Comparison of ENCODE assay signal across 10 cellular contexts in the genomic region with DNA sequence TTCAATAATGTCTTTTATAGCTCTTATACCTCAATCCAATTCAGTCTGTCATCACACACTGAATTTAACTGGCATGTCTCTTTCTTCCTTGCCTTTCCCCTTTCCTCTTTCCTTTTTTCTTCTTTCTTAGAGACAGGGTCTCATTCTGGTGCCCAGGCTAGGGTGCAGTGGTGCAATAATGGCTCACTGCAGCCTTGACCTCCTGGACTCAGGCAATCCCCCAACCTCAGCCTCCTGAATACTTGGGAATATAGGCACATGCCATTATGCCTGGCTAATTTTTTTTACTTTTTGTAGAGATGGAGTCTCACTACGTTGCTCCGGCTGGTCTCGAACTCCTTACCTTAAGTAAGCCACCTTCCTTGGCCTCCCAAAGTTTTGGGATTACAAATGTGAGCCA.
DNase-seq lines count a peak whose midpoint lies in the region; ATAC-seq, FAIRE-seq and TF ChIP-seq lines count a peak whose summit lies in the region.
"Had no signal": no experiment of that assay in that cellular context is flagged by ENCODE, and none has a peak within 500 bp of the region (broad histone marks: within the 10 kb centered on the region; RNA-seq: fewer than 3 reads in every experiment).

No MANE protein-coding gene starts in this region.

- no peaks in the 10 kb centered on the region for H3K27me3 Mint-ChIP-seq in naive thymus-derived CD8-positive, alpha-beta T cell

- H3K36me3 Mint-ChIP-seq in naive thymus-derived CD8-positive, alpha-beta T cell = peaks cover 4 to 31% (median 20%) of the 10 kb centered on the region in 3 donors

- H3K9me3 Mint-ChIP-seq in naive thymus-derived CD8-positive, alpha-beta T cell = peaks cover 0 to 2% (median 0%) of the 10 kb centered on the region in 9 donors

- RAD21 ChIA-PET in GM12878 (lab: Charles Lee; ENCODE audit: unreplicated experiment) = interaction anchor here (1.6 to 2.3 kb wide), 3 partner anchors 21 to 66 kb away, joined by 4 to 15 read pairs (median 14); a partner anchor contains a TSS

- peak overlapping the region in 9 of 10 donors; percentile 54 to 82 (median 70) for H3K4me3 Mint-ChIP-seq in naive thymus-derived CD8-positive, alpha-beta T cell

- SMC1A ChIA-PET in GM12878 (lab: Charles Lee; ENCODE audit: uncharacterized antibody, unreplicated experiment) = interaction anchor here (1.2 to 1.6 kb wide), 5 partner anchors 14 to 66 kb away, joined by 3 to 9 read pairs (median 7); a partner anchor contains a TSS

- no peaks in the 10 kb centered on the region; the same call in 2 of the 3 replicates for H3K9me3 ChIP-seq in GM12878 (replicated peaks; ENCODE audit: control insufficient read depth, insufficient read depth, low read length)
- H3K9me3 ChIP-seq: Peyer's patch had no signal

- H3K27ac ChIP-seq in ACC112 (ENCODE audit: low read depth, low read length) (no peak overlapping the region; the same call in 1 of the 2 replicates), KMS-11 (peak overlapping the region; percentile 97), GM12878 (ENCODE audit: control insufficient read depth, insufficient read depth) (peak overlapping the region; percentile 82)

- DNase-seq in GM12878 (ENCODE audit: low read depth, low spot score) (no peak), NCI-H2196 treated with DMSO at 0.1 percent for 48 hours (lab: John Stamatoyannopoulos, UW; ENCODE audit: unreplicated experiment) (no peak), NCI-H69 (lab: John Stamatoyannopoulos, UW) (no peak), DMS 273 treated with DMSO at 0.1 percent for 48 hours (lab: John Stamatoyannopoulos, UW) (no peak)
- DNase-seq in naive thymus-derived CD8-positive, alpha-beta T cell = no peak
- DNase-seq: Peyer's patch had no signal

- peak overlapping the region; percentile 91 to 99 (median 95) for H3K27ac Mint-ChIP-seq in naive thymus-derived CD8-positive, alpha-beta T cell

- H3K4me2 ChIP-seq in KMS-11 = peak overlapping the region; percentile 73
- H3K4me2 ChIP-seq in GM12878 (ENCODE audit: control insufficient read depth, insufficient read depth) = no peak overlapping the region

- H4K20me1 ChIP-seq in KMS-11 (ENCODE audit: insufficient read depth) = no peaks in the 10 kb centered on the region
- no peaks in the 10 kb centered on the region for H4K20me1 ChIP-seq in GM12878 (ENCODE audit: control insufficient read depth, insufficient read depth)

- H3K27me3 ChIP-seq in ACC112 (ENCODE audit: insufficient read depth, low read length) (no peaks in the 10 kb centered on the region), KMS-11 (ENCODE audit: insufficient read depth, low read depth) (no peaks in the 10 kb centered on the region), GM12878 (replicated peaks in 1 of 2; ENCODE audit: control insufficient read depth in 2 of 2, insufficient read depth in 2 of 2, low read length in 1 of 2) (no peaks in the 10 kb centered on the region)
- H3K27me3 ChIP-seq: Peyer's patch had no signal

- in situ Hi-C loops in GM12878 (cut with MboI) = no loop called here

- H3K9ac ChIP-seq in KMS-11 (peak overlapping the region; percentile 71; the same call in 1 of the 2 replicates), GM12878 (ENCODE audit: control insufficient read depth, insufficient read depth, low read length) (no peak overlapping the region)

- H3K79me2 ChIP-seq in ACC112 (ENCODE audit: control insufficient read depth, insufficient read depth, low read length, unreplicated experiment) (no peaks in the 10 kb centered on the region), KMS-11 (ENCODE audit: insufficient read depth, low read depth) (peaks cover 15% of the 10 kb centered on the region; the same call in 1 of the 2 replicates), GM12878 (ENCODE audit: control insufficient read depth, insufficient read depth, low read length) (no peaks in the 10 kb centered on the region; the same call in 1 of the 2 replicates)

- TF ChIP-seq CTCF in KMS-11 (conservative IDR thresholded peaks at IDR 0.05; ENCODE audit: low read depth, low read length) (no peak), GM12878 (IDR thresholded peaks at IDR 0.05 in 2 of 3, conservative IDR thresholded peaks at IDR 0.05 in 1 of 3; ENCODE audit: control insufficient read depth in 2 of 3, extremely low read depth in 1 of 3, insufficient read depth in 1 of 3, low read depth in 3 of 3, low read length in 3 of 3) (no peak)

- ATAC-seq in GM12878 (no peak), HG03159 (IDR thresholded peaks at IDR 0.05; ENCODE audit: unreplicated experiment) (no peak)
- no peak for ATAC-seq in naive thymus-derived CD8-positive, alpha-beta T cell

- H3K4me3 ChIP-seq in ACC112 (ENCODE audit: low read depth, low read length) = 0 out of 2 replicates have a peak overlapping the region, but pooled peaks have one; percentile 2
- no peak overlapping the region for H3K4me3 ChIP-seq in KMS-11 (IDR thresholded peaks at IDR 0.05; ENCODE audit: insufficient read depth, low read depth, low read length)
- H3K4me3 ChIP-seq in GM12878 = no peak overlapping the region
- H3K4me3 ChIP-seq: Peyer's patch had no signal

- TF ChIP-seq EP300 in GM12878 (IDR thresholded peaks at IDR 0.05; ENCODE audit: borderline replicate concordance in 1 of 2, control insufficient read depth in 1 of 2, low read depth in 2 of 2, low read length in 2 of 2) = no peak

- intact Hi-C loops in GM12878 (cut with micrococcal nuclease; ENCODE audit: unreplicated experiment) = no loop called here

- H3K36me3 ChIP-seq in ACC112 (ENCODE audit: insufficient read depth, low read length) (no peaks in the 10 kb centered on the region), KMS-11 (ENCODE audit: insufficient read depth) (no peaks in the 10 kb centered on the region), GM12878 (ENCODE audit: control insufficient read depth in 2 of 2, insufficient read depth in 2 of 2, low read length in 1 of 2) (no peaks in the 10 kb centered on the region; a peak in 1 of 4 replicates)
- H3K36me3 ChIP-seq: Peyer's patch had no signal

- 100% methylated on average over 3 of the region's 3 CpGs for WGBS in GM12878 (ENCODE audit: insufficient coverage, insufficient replicate concordance, low lambda C conversion rate, missing lambda C conversion rate)

- peaks cover 12 to 40% (median 29%) of the 10 kb centered on the region in 4 donors for H3K4me1 Mint-ChIP-seq in naive thymus-derived CD8-positive, alpha-beta T cell

- CTCF ChIA-PET in GM12878 (lab: Yijun Ruan, JAX) = interaction anchor here (1.6 kb wide), 1 partner anchor 12 kb away, joined by 5 read pairs; no protein-coding TSS in a partner anchor

- POLR2A ChIA-PET in GM12878 (lab: Charles Lee) = interaction anchor here (1.5 kb wide), 1 partner anchor 112 kb away, joined by 3 read pairs; no protein-coding TSS in a partner anchor
- POLR2A ChIA-PET in naive thymus-derived CD8-positive, alpha-beta T cell (lab: Charles Lee) = interaction anchor here (0.6 to 1.2 kb wide), 2 partner anchors 76 to 111 kb away, joined by 3 to 4 read pairs; a partner anchor contains a TSS

- no peak for TF ChIP-seq POLR2A in GM12878 (IDR thresholded peaks at IDR 0.05; ENCODE audit: low read depth, low read length)

- H3K4me1 ChIP-seq in ACC112 (ENCODE audit: control insufficient read depth, insufficient read depth, low read length, unreplicated experiment) = peaks cover 7% of the 10 kb centered on the region
- H3K4me1 ChIP-seq in KMS-11 (ENCODE audit: low read depth, poor library complexity, severe bottlenecking) = peaks cover 75% of the 10 kb centered on the region
- peaks cover 15% of the 10 kb centered on the region for H3K4me1 ChIP-seq in GM12878 (ENCODE audit: control insufficient read depth, insufficient read depth, low read length)

- TF ChIP-seq RAD21 in GM12878 (IDR thresholded peaks at IDR 0.05; ENCODE audit: insufficient read depth, low read depth, low read length) = no peak

- BruUV-seq in GM12878 (replicated peaks; lab: Mats Ljungman, UMichigan) = no TSS peak

- H2AFZ ChIP-seq in ACC112 (ENCODE audit: low read length, unreplicated experiment) = peak overlapping the region; percentile 38
- no peak overlapping the region for H2AFZ ChIP-seq in KMS-11 (ENCODE audit: low read depth)
- H2AFZ ChIP-seq in GM12878 (ENCODE audit: control insufficient read depth, low read depth, low read length) = no peak overlapping the region; the same call in 1 of the 2 replicates

- FAIRE-seq in GM12878 (lab: Jason Lieb, UNC) = no peak
- FAIRE-seq: urothelium cell line had no signal

TF ChIP-seq in GM12878, 131 proteins besides CTCF, POLR2A, EP300 and RAD21 (continues in another document):
- TF ChIP-seq KLF5 (IDR thresholded peaks at IDR 0.05; ENCODE audit: partially characterized antibody) (no peak), YY1 (IDR thresholded peaks at IDR 0.05; ENCODE audit: low read depth, low read length) (no peak), ZZZ3 (IDR thresholded peaks at IDR 0.05; ENCODE audit: control insufficient read depth, insufficient read length, low read depth) (no peak), ASH2L (IDR thresholded peaks at IDR 0.05; ENCODE audit: borderline replicate concordance, low read depth) (no peak)
- TF ChIP-seq, protein P1, sequence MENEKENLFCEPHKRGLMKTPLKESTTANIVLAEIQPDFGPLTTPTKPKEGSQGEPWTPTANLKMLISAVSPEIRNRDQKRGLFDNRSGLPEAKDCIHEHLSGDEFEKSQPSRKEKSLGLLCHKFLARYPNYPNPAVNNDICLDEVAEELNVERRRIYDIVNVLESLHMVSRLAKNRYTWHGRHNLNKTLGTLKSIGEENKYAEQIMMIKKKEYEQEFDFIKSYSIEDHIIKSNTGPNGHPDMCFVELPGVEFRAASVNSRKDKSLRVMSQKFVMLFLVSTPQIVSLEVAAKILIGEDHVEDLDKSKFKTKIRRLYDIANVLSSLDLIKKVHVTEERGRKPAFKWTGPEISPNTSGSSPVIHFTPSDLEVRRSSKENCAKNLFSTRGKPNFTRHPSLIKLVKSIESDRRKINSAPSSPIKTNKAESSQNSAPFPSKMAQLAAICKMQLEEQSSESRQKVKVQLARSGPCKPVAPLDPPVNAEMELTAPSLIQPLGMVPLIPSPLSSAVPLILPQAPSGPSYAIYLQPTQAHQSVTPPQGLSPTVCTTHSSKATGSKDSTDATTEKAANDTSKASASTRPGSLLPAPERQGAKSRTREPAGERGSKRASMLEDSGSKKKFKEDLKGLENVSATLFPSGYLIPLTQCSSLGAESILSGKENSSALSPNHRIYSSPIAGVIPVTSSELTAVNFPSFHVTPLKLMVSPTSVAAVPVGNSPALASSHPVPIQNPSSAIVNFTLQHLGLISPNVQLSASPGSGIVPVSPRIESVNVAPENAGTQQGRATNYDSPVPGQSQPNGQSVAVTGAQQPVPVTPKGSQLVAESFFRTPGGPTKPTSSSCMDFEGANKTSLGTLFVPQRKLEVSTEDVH (IDR thresholded peaks at IDR 0.05; ENCODE audit: low read depth, partially characterized antibody) = no peak
